1 cellular context compared by ENCODE assay signal in the genomic region with DNA sequence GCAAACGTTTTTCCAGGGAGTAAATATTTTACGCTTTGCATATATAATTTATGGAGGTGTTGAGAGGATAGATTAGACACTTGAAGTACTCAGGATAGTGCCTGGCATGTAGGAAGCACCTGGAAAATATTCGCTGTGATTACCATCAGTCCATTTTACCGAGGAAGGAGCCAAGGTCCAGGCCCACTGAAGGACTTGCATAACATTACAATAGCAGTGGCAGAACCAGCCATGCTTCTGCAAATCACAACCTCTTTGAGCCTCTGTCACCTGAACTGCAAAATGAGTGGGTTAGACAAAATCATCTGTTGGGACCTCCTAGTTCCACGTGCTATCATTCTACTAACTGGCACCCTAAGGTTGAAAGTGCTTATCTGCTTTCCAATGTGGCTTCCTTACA.
TF ChIP-seq lines count a peak whose summit lies in the region.

No MANE protein-coding gene starts in this region.

TF ChIP-seq in GM23338, 12 proteins besides CTCF, POLR2A, EP300 and RAD21 (continued from another document):
- TF ChIP-seq, protein P1, sequence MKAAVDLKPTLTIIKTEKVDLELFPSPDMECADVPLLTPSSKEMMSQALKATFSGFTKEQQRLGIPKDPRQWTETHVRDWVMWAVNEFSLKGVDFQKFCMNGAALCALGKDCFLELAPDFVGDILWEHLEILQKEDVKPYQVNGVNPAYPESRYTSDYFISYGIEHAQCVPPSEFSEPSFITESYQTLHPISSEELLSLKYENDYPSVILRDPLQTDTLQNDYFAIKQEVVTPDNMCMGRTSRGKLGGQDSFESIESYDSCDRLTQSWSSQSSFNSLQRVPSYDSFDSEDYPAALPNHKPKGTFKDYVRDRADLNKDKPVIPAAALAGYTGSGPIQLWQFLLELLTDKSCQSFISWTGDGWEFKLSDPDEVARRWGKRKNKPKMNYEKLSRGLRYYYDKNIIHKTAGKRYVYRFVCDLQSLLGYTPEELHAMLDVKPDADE (IDR thresholded peaks at IDR 0.05): no peak
- TF ChIP-seq STAT1 (IDR thresholded peaks at IDR 0.05; ENCODE audit: unreplicated experiment) (no peak), POLR2AphosphoS5 (IDR thresholded peaks at IDR 0.05; ENCODE audit: low read depth) (no peak), EZH2phosphoT487 (IDR thresholded peaks at IDR 0.05; ENCODE audit: unreplicated experiment) (no peak), NANOG (IDR thresholded peaks at IDR 0.05; ENCODE audit: borderline replicate concordance) (no peak), EZH2 (IDR thresholded peaks at IDR 0.05; ENCODE audit: low read depth, unreplicated experiment) (no peak), ZNF331 (CRISPR knock-in tag; IDR thresholded peaks at IDR 0.05; ENCODE audit: low read depth) (no peak), JUNB (IDR thresholded peaks at IDR 0.05; ENCODE audit: unreplicated experiment) (no peak), ZNF114 (CRISPR knock-in tag; IDR thresholded peaks at IDR 0.05) (no peak)
- TF ChIP-seq, protein P2, sequence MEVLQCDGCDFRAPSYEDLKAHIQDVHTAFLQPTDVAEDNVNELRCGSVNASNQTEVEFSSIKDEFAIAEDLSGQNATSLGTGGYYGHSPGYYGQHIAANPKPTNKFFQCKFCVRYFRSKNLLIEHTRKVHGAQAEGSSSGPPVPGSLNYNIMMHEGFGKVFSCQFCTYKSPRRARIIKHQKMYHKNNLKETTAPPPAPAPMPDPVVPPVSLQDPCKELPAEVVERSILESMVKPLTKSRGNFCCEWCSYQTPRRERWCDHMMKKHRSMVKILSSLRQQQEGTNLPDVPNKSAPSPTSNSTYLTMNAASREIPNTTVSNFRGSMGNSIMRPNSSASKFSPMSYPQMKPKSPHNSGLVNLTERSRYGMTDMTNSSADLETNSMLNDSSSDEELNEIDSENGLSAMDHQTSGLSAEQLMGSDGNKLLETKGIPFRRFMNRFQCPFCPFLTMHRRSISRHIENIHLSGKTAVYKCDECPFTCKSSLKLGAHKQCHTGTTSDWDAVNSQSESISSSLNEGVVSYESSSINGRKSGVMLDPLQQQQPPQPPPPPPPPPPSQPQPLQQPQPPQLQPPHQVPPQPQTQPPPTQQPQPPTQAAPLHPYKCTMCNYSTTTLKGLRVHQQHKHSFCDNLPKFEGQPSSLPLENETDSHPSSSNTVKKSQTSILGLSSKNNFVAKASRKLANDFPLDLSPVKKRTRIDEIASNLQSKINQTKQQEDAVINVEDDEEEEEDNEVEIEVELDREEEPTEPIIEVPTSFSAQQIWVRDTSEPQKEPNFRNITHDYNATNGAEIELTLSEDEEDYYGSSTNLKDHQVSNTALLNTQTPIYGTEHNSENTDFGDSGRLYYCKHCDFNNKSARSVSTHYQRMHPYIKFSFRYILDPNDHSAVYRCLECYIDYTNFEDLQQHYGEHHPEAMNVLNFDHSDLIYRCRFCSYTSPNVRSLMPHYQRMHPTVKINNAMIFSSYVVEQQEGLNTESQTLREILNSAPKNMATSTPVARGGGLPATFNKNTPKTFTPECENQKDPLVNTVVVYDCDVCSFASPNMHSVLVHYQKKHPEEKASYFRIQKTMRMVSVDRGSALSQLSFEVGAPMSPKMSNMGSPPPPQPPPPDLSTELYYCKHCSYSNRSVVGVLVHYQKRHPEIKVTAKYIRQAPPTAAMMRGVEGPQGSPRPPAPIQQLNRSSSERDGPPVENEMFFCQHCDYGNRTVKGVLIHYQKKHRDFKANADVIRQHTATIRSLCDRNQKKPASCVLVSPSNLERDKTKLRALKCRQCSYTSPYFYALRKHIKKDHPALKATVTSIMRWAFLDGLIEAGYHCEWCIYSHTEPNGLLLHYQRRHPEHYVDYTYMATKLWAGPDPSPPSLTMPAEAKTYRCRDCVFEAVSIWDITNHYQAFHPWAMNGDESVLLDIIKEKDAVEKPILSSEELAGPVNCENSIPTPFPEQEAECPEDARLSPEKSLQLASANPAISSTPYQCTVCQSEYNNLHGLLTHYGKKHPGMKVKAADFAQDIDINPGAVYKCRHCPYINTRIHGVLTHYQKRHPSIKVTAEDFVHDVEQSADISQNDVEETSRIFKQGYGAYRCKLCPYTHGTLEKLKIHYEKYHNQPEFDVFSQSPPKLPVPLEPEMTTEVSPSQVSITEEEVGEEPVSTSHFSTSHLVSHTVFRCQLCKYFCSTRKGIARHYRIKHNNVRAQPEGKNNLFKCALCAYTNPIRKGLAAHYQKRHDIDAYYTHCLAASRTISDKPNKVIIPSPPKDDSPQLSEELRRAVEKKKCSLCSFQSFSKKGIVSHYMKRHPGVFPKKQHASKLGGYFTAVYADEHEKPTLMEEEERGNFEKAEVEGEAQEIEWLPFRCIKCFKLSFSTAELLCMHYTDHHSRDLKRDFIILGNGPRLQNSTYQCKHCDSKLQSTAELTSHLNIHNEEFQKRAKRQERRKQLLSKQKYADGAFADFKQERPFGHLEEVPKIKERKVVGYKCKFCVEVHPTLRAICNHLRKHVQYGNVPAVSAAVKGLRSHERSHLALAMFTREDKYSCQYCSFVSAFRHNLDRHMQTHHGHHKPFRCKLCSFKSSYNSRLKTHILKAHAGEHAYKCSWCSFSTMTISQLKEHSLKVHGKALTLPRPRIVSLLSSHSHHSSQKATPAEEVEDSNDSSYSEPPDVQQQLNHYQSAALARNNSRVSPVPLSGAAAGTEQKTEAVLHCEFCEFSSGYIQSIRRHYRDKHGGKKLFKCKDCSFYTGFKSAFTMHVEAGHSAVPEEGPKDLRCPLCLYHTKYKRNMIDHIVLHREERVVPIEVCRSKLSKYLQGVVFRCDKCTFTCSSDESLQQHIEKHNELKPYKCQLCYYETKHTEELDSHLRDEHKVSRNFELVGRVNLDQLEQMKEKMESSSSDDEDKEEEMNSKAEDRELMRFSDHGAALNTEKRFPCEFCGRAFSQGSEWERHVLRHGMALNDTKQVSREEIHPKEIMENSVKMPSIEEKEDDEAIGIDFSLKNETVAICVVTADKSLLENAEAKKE (CRISPR knock-in tag; IDR thresholded peaks at IDR 0.05): no peak
